ENCODE assay signal across 1 cellular context in genomic region chr5:32471784-32472183, GRCh38.
TF ChIP-seq lines count a peak whose summit lies in the region.

No MANE protein-coding gene starts in this region.

TF ChIP-seq in HepG2, 621 proteins besides CTCF, POLR2A, EP300 and RAD21 (continued from another document):
- TF ChIP-seq RERE (CRISPR knock-in tag; IDR thresholded peaks at IDR 0.05; ENCODE audit: low read depth) (no peak), KMT2B (CRISPR knock-in tag; IDR thresholded peaks at IDR 0.05) (no peak), STAG1 (CRISPR knock-in tag; IDR thresholded peaks at IDR 0.05) (peak; percentile 55), NRL (CRISPR knock-in tag; IDR thresholded peaks at IDR 0.05; ENCODE audit: borderline replicate concordance) (no peak), ZNF569 (CRISPR knock-in tag; IDR thresholded peaks at IDR 0.05; ENCODE audit: borderline replicate concordance) (no peak), ATF5 (CRISPR knock-in tag; IDR thresholded peaks at IDR 0.05; ENCODE audit: low read depth) (no peak)
